In genomic region chr10:100968839-100969174, GRCh38 we compare ENCODE assay signal across 7 cellular contexts. TPM values are rescaled to one million over a fixed set of nuclear protein-coding genes. Genes with fewer than 3 reads are reported as not detected.
DNase-seq lines count a peak whose midpoint lies in the region; ATAC-seq and TF ChIP-seq lines count a peak whose summit lies in the region.
"Had no signal": no experiment of that assay in that cellular context is flagged by ENCODE, and none has a peak within 500 bp of the region (broad histone marks: within the 10 kb centered on the region; RNA-seq: fewer than 3 reads in every experiment).

No MANE protein-coding gene starts in this region.

- WGBS in mammary epithelial cell (ENCODE audit: low coverage, missing lambda C conversion rate), result 34% methylated on average over 8 of the region's 9 CpGs

- BruUV-seq in HCT116 (replicated peaks; lab: Mats Ljungman, UMichigan) (TSS peak; percentile 40), mammary epithelial cell (replicated peaks; lab: Mats Ljungman, UMichigan) (no TSS peak)

- H3K9me3 ChIP-seq in HCT116 (ENCODE audit: control insufficient read depth in 1 of 2, insufficient read depth in 1 of 2, low read depth in 1 of 2, low read length in 2 of 2) (no peaks in the 10 kb centered on the region), mammary epithelial cell (replicated peaks; ENCODE audit: insufficient read depth, low read length) (no peaks in the 10 kb centered on the region), neuron (ENCODE audit: low read length) (no peaks in the 10 kb centered on the region)

- RAD21 ChIA-PET in HCT116 (lab: Charles Lee; ENCODE audit: low non-redundant PET in 1 of 2, low total read pairs in 2 of 2, uncharacterized antibody in 2 of 2, unreplicated experiment in 2 of 2), result no interaction called here

- H2AFZ ChIP-seq in HCT116 (ENCODE audit: low read depth, low read length, poor library complexity, severe bottlenecking) (no peak overlapping the region), mammary epithelial cell (ENCODE audit: low read depth, low read length) (peak overlapping the region; percentile 90), neuron (ENCODE audit: low read depth, low read length) (no peak overlapping the region)

- H3K4me3 ChIP-seq in HCT116 (replicated peaks in 1 of 2; ENCODE audit: low read depth in 1 of 2, low read length in 2 of 2), result peak overlapping the region; percentile 66 to 86
- peak overlapping the region; percentile 11 to 52 (median 49) for H3K4me3 ChIP-seq in mammary epithelial cell (replicated peaks in 1 of 3; ENCODE audit: insufficient read depth in 1 of 3, low read depth in 2 of 3, low read length in 3 of 3)
- H3K4me3 ChIP-seq in neuron (ENCODE audit: low read length), result peak overlapping the region; percentile 22

- POLR2A ChIA-PET in HCT116 (lab: Charles Lee), result no interaction called here
- POLR2A ChIA-PET in RWPE1 (lab: Yijun Ruan, JAX; ENCODE audit: low non-redundant PET), result interaction anchor here (0.7 kb wide), 1 partner anchor 24 kb away, joined by 4 read pairs; no protein-coding TSS in a partner anchor

- no peak for TF ChIP-seq POLR2A in HCT116 (IDR thresholded peaks at IDR 0.05; ENCODE audit: borderline replicate concordance, extremely low read depth, insufficient read depth, insufficient read length)

- no peaks in the 10 kb centered on the region for H3K79me2 ChIP-seq in HCT116 (ENCODE audit: insufficient read depth, low read length)
- H3K79me2 ChIP-seq in mammary epithelial cell (ENCODE audit: insufficient read depth, low read length), result no peaks in the 10 kb centered on the region

- H3K27me3 ChIP-seq in HCT116 (ENCODE audit: insufficient read depth, low read length) (no peaks in the 10 kb centered on the region), mammary epithelial cell (ENCODE audit: insufficient read depth, low read length) (no peaks in the 10 kb centered on the region), neuron (ENCODE audit: insufficient read depth, low read length) (no peaks in the 10 kb centered on the region)

- H4K20me1 ChIP-seq in HCT116 (ENCODE audit: insufficient read depth) (no peaks in the 10 kb centered on the region), mammary epithelial cell (ENCODE audit: insufficient read depth, low read length) (no peaks in the 10 kb centered on the region)

- ATAC-seq in HCT116, result peak; percentile 37
- ATAC-seq in HG03280 (IDR thresholded peaks at IDR 0.05; ENCODE audit: unreplicated experiment), result no peak

- CTCF ChIA-PET in HCT116 (lab: Charles Lee), result interaction anchor here (0.8 to 1.5 kb wide), 2 partner anchors 43 to 81 kb away, joined by 3 to 5 read pairs; no protein-coding TSS in a partner anchor
- CTCF ChIA-PET in mammary epithelial cell (lab: Charles Lee; ENCODE audit: low non-redundant PET), result no interaction called here
- CTCF ChIA-PET in RWPE1 (lab: Yijun Ruan, JAX), result interaction anchor here (0.6 to 1.7 kb wide), 6 partner anchors 12 to 47 kb away, joined by 3 to 6 read pairs (median 4); no protein-coding TSS in a partner anchor

- H3K9me2 ChIP-seq in HCT116 (ENCODE audit: insufficient read depth), result no peaks in the 10 kb centered on the region

- intact Hi-C loops in HCT116 (cut with micrococcal nuclease), result loop anchor here (1.0 kb wide), 1 partner anchor 44 kb away; no protein-coding TSS in a partner anchor
- intact Hi-C loops in mammary epithelial cell (cut with micrococcal nuclease), result loop anchor here (1.0 kb wide), 1 partner anchor 45 kb away; no protein-coding TSS in a partner anchor

- no peak for TF ChIP-seq CTCF in HCT116 (IDR thresholded peaks at IDR 0.05 in 2 of 3, conservative IDR thresholded peaks at IDR 0.05 in 1 of 3; ENCODE audit: borderline replicate concordance in 1 of 3, insufficient read depth in 1 of 3, low read depth in 2 of 3, low read length in 2 of 3)
- TF ChIP-seq CTCF in mammary epithelial cell (conservative IDR thresholded peaks at IDR 0.05 in 1 of 2, IDR thresholded peaks at IDR 0.05 in 1 of 2; ENCODE audit: extremely low read depth in 1 of 2, insufficient read depth in 1 of 2, low read depth in 1 of 2, low read length in 2 of 2), result no peak
- TF ChIP-seq CTCF in RWPE1 (conservative IDR thresholded peaks at IDR 0.05; ENCODE audit: low read depth), result no peak

- H3K4me1 ChIP-seq in HCT116 (ENCODE audit: control insufficient read depth in 1 of 2, insufficient read depth in 2 of 2, low read length in 2 of 2), result peaks cover 7 to 32% of the 10 kb centered on the region in 2 experiments; a peak in 3 of 4 replicates
- H3K4me1 ChIP-seq in mammary epithelial cell (ENCODE audit: insufficient read depth, low read length), result peaks cover 10% of the 10 kb centered on the region
- peaks cover 6% of the 10 kb centered on the region for H3K4me1 ChIP-seq in neuron (ENCODE audit: insufficient read depth, low read length)

- peak overlapping the region; percentile 98 for H3K4me2 ChIP-seq in HCT116 (ENCODE audit: low read length)
- H3K4me2 ChIP-seq in mammary epithelial cell (ENCODE audit: insufficient read depth, low read depth, low read length), result peak overlapping the region; percentile 98

- H3K27ac ChIP-seq in HCT116 (ENCODE audit: low read depth, low read length), result no peak overlapping the region; the same call in 1 of the 2 replicates
- H3K27ac ChIP-seq in mammary epithelial cell (ENCODE audit: insufficient read depth, low read depth, low read length), result no peak overlapping the region
- no peak overlapping the region for H3K27ac ChIP-seq in RWPE1

- H3K36me3 ChIP-seq in HCT116 (ENCODE audit: control insufficient read depth in 1 of 2, insufficient read depth in 2 of 2, low read length in 2 of 2) (peaks cover 0 to 9% of the 10 kb centered on the region in 2 experiments; a peak in 2 of 4 replicates), mammary epithelial cell (ENCODE audit: insufficient read depth, low read length) (peaks cover 2% of the 10 kb centered on the region), neuron (ENCODE audit: insufficient read depth, low read length) (peaks cover 7% of the 10 kb centered on the region)

- H3K9ac ChIP-seq in HCT116 (ENCODE audit: low read length) (peak overlapping the region; percentile 75), mammary epithelial cell (ENCODE audit: insufficient read depth, low read length) (no peak overlapping the region)

- no peak for TF ChIP-seq RAD21 in HCT116 (IDR thresholded peaks at IDR 0.05; ENCODE audit: low read depth)

- no peak for DNase-seq in HCT116 (ENCODE audit: low read depth, low spot score)
- no peak for DNase-seq in mammary epithelial cell
- no peak for DNase-seq in glomerular visceral epithelial cell (ENCODE audit: extremely low spot score)
- no peak for DNase-seq in RWPE1 (ENCODE audit: low spot score)
- DNase-seq: activated CD4-positive, alpha-beta T cell treated with anti-CD3 and anti-CD28 coated beads for 1 hour had no signal

- dilution Hi-C loops in mammary epithelial cell (cut with HindIII; ENCODE audit: low sequenced_read_pairs), result no loop called here

- in situ Hi-C loops in mammary epithelial cell (cut with MboI; ENCODE audit: low sequenced_read_pairs in 2 of 2), result no loop called here

TF ChIP-seq in HCT116, 20 proteins besides CTCF, POLR2A, EP300 and RAD21 (continues in another document):
- TF ChIP-seq SIN3A (IDR thresholded peaks at IDR 0.05; ENCODE audit: low read depth), result no peak
- TF ChIP-seq EZH2 (IDR thresholded peaks at IDR 0.05), result no peak
- no peak for TF ChIP-seq CEBPB (IDR thresholded peaks at IDR 0.05; ENCODE audit: low read depth)
- no peak for TF ChIP-seq ZFX (IDR thresholded peaks at IDR 0.05)
- TF ChIP-seq ATF3 (IDR thresholded peaks at IDR 0.05), result no peak

RNA-seq across cellular contexts. Expression of gene SEMA4G, which starts 0.5 kb away (rescaled TPM):
- total RNA-seq in HCT116 (2021; ENCODE audit: unreplicated experiment) (29.4 TPM), mammary epithelial cell (1 to 10 TPM in 1 of 2 donors, under 1 TPM in 1; 0.83 to 3.7 TPM)
- 31.8 and 34.3 TPM in 2 replicates for polyA plus RNA-seq in HCT116 (2012)
- polyA plus RNA-seq in mammary epithelial cell, result 2.3 TPM
- polyA minus RNA-seq in mammary epithelial cell, result 4.3 TPM

RNA-seq across cellular contexts. Expression of gene MRPL43, which starts 18.5 kb away (rescaled TPM):
- total RNA-seq in HCT116 (2021; ENCODE audit: unreplicated experiment), result 136 TPM
- polyA plus RNA-seq in HCT116 (2012), result 153 and 159 TPM in 2 replicates
- total RNA-seq in mammary epithelial cell, result 10 to 100 TPM; 48.0 to 65.4 TPM
- polyA plus RNA-seq in mammary epithelial cell, result 104 TPM
- 16.2 TPM for polyA minus RNA-seq in mammary epithelial cell

RNA-seq across cellular contexts. Expression of gene TWNK, which starts 18.5 kb away (rescaled TPM):
- 42.1 TPM for total RNA-seq in HCT116 (2021; ENCODE audit: unreplicated experiment)
- 39.7 and 42.4 TPM in 2 replicates for polyA plus RNA-seq in HCT116 (2012)
- 10 to 100 TPM in 1 of 2 donors, 1 to 10 TPM in 1; 6.8 to 18.7 TPM for total RNA-seq in mammary epithelial cell
- polyA plus RNA-seq in mammary epithelial cell, result 14.4 TPM
- polyA minus RNA-seq in mammary epithelial cell, result 13.5 TPM

RNA-seq across cellular contexts. Expression of gene LZTS2, which starts 30.8 kb away (rescaled TPM):
- total RNA-seq in HCT116 (2021; ENCODE audit: unreplicated experiment) (93.0 TPM), mammary epithelial cell (100 to 1,000 TPM in 1 of 2 donors, 10 to 100 TPM in 1; 44.3 to 159 TPM)
- 75.6 and 78.8 TPM in 2 replicates for polyA plus RNA-seq in HCT116 (2012)
- polyA plus RNA-seq in mammary epithelial cell, result 30.4 TPM
- 18.3 TPM for polyA minus RNA-seq in mammary epithelial cell

RNA-seq across cellular contexts. Expression of gene SLF2, which starts 56.0 kb away (rescaled TPM):
- total RNA-seq in HCT116 (2021; ENCODE audit: unreplicated experiment), result 43.0 TPM
- polyA plus RNA-seq in HCT116 (2012), result 9.5 and 12.3 TPM in 2 replicates
- 10 to 100 TPM; 24.5 to 28.3 TPM for total RNA-seq in mammary epithelial cell
- 5.9 TPM for polyA plus RNA-seq in mammary epithelial cell
- 20.3 TPM for polyA minus RNA-seq in mammary epithelial cell

Comparison
In these comparisons a context has a peak if more than half of its experiments do, and no peak if none do; other contexts are left out.
1. H3K4me3 ChIP-seq: peak in every context shown above with its lines; median percentile 76 in HCT116; 49 in mammary epithelial cell; 22 in neuron.